1 cellular context compared by ENCODE assay signal in the genomic region with DNA sequence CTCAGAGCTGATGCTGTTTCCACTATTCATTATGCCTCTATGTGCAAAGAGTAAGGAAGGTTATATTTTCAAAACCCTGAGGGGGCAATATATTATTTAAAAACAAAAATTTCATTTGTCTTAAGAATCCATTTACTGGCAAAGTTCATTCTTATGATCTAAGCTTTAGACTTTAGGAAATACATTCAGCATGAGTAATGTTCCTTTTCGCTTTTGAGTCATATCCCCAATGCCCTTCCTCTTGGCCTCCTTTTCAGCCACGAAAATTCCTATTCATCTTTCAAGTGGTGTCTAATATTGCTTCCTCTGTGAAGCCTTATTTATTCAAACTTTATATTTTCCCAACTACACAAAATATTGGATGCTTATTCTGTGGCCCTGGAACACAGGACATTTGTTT.
A peak's percentile ranks its signal among the peaks of the same experiment; 100 is the strongest.
TF ChIP-seq lines count a peak whose summit lies in the region.

No MANE protein-coding gene starts in this region.

TF ChIP-seq in HCT116, 20 proteins besides CTCF, POLR2A, EP300 and RAD21 (continued from another document):
- TF ChIP-seq, protein P1, sequence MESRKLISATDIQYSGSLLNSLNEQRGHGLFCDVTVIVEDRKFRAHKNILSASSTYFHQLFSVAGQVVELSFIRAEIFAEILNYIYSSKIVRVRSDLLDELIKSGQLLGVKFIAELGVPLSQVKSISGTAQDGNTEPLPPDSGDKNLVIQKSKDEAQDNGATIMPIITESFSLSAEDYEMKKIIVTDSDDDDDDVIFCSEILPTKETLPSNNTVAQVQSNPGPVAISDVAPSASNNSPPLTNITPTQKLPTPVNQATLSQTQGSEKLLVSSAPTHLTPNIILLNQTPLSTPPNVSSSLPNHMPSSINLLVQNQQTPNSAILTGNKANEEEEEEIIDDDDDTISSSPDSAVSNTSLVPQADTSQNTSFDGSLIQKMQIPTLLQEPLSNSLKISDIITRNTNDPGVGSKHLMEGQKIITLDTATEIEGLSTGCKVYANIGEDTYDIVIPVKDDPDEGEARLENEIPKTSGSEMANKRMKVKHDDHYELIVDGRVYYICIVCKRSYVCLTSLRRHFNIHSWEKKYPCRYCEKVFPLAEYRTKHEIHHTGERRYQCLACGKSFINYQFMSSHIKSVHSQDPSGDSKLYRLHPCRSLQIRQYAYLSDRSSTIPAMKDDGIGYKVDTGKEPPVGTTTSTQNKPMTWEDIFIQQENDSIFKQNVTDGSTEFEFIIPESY (IDR thresholded peaks at IDR 0.05; ENCODE audit: extremely low read depth, insufficient replicate concordance, low read length), result no peak
- peak; percentile 25; the same call in 1 of the 2 replicates for TF ChIP-seq FOSL1 (IDR thresholded peaks at IDR 0.05; ENCODE audit: low read depth)
- TF ChIP-seq YY1 (IDR thresholded peaks at IDR 0.05; ENCODE audit: extremely low read depth, insufficient replicate concordance, low read depth, low read length), result no peak
- no peak for TF ChIP-seq EZH2phosphoT487 (IDR thresholded peaks at IDR 0.05; ENCODE audit: borderline replicate concordance)
- TF ChIP-seq CEBPB (IDR thresholded peaks at IDR 0.05; ENCODE audit: low read depth), result no peak
- TF ChIP-seq SP1 (IDR thresholded peaks at IDR 0.05; ENCODE audit: low read depth), result peak; percentile 25
TF ChIP-seq in HCT116: peak in this region for 2.
